Comparison of ENCODE assay signal across 1 cellular context in the genomic region with DNA sequence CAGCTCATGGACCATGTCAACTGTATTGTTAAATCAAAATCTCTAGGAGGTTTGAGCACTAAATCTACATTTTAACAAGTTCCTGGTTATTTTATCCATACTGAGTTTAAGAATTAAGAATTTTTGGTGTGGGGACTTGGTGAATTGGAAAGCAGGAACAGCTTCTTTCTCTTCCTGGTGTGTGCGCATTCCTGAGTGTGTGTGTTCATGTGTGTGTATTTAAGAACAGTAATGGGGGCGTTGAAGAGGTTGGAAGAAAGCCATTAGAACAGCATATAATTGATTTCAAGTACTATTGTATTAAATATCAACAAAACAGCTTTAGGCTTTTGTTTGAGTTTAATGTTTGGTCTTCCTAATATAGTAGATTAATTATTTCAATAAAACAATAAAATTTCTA.
TF ChIP-seq lines count a peak whose summit lies in the region.

No MANE protein-coding gene starts in this region.

TF ChIP-seq in WTC11, 78 proteins besides CTCF, POLR2A, EP300 and RAD21:
- TF ChIP-seq, protein P1, sequence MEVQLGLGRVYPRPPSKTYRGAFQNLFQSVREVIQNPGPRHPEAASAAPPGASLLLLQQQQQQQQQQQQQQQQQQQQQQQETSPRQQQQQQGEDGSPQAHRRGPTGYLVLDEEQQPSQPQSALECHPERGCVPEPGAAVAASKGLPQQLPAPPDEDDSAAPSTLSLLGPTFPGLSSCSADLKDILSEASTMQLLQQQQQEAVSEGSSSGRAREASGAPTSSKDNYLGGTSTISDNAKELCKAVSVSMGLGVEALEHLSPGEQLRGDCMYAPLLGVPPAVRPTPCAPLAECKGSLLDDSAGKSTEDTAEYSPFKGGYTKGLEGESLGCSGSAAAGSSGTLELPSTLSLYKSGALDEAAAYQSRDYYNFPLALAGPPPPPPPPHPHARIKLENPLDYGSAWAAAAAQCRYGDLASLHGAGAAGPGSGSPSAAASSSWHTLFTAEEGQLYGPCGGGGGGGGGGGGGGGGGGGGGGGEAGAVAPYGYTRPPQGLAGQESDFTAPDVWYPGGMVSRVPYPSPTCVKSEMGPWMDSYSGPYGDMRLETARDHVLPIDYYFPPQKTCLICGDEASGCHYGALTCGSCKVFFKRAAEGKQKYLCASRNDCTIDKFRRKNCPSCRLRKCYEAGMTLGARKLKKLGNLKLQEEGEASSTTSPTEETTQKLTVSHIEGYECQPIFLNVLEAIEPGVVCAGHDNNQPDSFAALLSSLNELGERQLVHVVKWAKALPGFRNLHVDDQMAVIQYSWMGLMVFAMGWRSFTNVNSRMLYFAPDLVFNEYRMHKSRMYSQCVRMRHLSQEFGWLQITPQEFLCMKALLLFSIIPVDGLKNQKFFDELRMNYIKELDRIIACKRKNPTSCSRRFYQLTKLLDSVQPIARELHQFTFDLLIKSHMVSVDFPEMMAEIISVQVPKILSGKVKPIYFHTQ (CRISPR knock-in tag; IDR thresholded peaks at IDR 0.05): no peak
- TF ChIP-seq HMGA2 (CRISPR knock-in tag; IDR thresholded peaks at IDR 0.05) (no peak), NFATC4 (CRISPR knock-in tag; IDR thresholded peaks at IDR 0.05) (no peak), ATF1 (CRISPR knock-in tag; IDR thresholded peaks at IDR 0.05) (no peak), ZNF138 (CRISPR knock-in tag; conservative IDR thresholded peaks at IDR 0.05) (no peak), SOX15 (CRISPR knock-in tag; IDR thresholded peaks at IDR 0.05) (no peak), KAT7 (CRISPR knock-in tag; IDR thresholded peaks at IDR 0.05; ENCODE audit: borderline replicate concordance) (no peak)
- TF ChIP-seq, protein P2, sequence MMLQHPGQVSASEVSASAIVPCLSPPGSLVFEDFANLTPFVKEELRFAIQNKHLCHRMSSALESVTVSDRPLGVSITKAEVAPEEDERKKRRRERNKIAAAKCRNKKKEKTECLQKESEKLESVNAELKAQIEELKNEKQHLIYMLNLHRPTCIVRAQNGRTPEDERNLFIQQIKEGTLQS (CRISPR knock-in tag; conservative IDR thresholded peaks at IDR 0.05): no peak
- TF ChIP-seq, protein P3, sequence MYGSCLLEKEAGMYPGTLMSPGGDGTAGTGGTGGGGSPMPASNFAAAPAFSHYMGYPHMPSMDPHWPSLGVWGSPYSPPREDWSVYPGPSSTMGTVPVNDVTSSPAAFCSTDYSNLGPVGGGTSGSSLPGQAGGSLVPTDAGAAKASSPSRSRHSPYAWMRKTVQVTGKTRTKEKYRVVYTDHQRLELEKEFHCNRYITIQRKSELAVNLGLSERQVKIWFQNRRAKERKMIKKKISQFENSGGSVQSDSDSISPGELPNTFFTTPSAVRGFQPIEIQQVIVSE (CRISPR knock-in tag; IDR thresholded peaks at IDR 0.05; ENCODE audit: borderline replicate concordance): no peak
